Comparison of ENCODE assay signal across 17 cellular contexts in the genomic region with DNA sequence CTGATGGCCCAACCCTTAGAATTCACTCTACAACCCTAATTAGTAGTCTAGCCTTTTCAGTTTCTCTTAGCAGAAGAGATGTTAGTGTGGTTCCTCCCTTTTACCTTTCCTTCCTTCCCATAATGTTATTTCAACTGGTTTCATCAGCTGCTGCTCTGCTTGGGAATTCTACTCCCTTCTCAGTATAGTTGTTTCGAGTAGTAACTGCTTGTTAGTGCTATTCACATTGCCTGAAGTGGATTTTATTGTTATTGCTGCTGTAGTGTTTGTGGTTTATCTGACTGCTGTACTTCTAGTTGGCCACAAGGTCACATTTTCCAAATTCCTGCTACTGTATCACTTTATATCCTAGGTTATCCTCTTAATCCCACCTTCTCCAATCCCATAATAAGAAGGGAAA. TPM values are rescaled to one million over a fixed set of nuclear protein-coding genes. Genes with fewer than 3 reads are reported as not detected.
DNase-seq lines count a peak whose midpoint lies in the region; ATAC-seq and TF ChIP-seq lines count a peak whose summit lies in the region.
"Had no signal": no experiment of that assay in that cellular context is flagged by ENCODE, and none has a peak within 500 bp of the region (broad histone marks: within the 10 kb centered on the region; RNA-seq: fewer than 3 reads in every experiment).

No MANE protein-coding gene starts in this region.

- H3K27ac ChIP-seq in mesenchymal stem cell (ENCODE audit: low read length, poor library complexity, severe bottlenecking) = no peak overlapping the region
- H3K27ac ChIP-seq: dorsolateral prefrontal cortex, gastrocnemius medialis, KMS-11, VCaP had no signal

- H3K27me3 ChIP-seq in mesenchymal stem cell (ENCODE audit: control insufficient read depth in 1 of 2, insufficient read depth in 1 of 2, low read length in 2 of 2) (no peaks in the 10 kb centered on the region), H7 (ENCODE audit: control insufficient read depth, insufficient read depth, low read length) (no peaks in the 10 kb centered on the region)
- H3K27me3 ChIP-seq: dorsolateral prefrontal cortex, gastrocnemius medialis had no signal

- H3K36me3 ChIP-seq in mesenchymal stem cell (ENCODE audit: control insufficient read depth in 1 of 2, insufficient read depth in 2 of 2, low read depth in 1 of 2, low read length in 2 of 2) (no peaks in the 10 kb centered on the region), H7 (replicated peaks; ENCODE audit: control insufficient read depth, insufficient read depth, low read length) (no peaks in the 10 kb centered on the region)
- H3K36me3 ChIP-seq: gastrocnemius medialis had no signal

- H3K4ac ChIP-seq in mesenchymal stem cell (ENCODE audit: low read depth in 1 of 2, low read length in 2 of 2) = no peak overlapping the region

- no peak overlapping the region for H2BK5ac ChIP-seq in mesenchymal stem cell (ENCODE audit: low read depth, low read length, poor library complexity, severe bottlenecking)

- no peak overlapping the region for H2BK12ac ChIP-seq in mesenchymal stem cell (ENCODE audit: low read length in 2 of 2)

- no peaks in the 10 kb centered on the region for H3K9me3 ChIP-seq in mesenchymal stem cell (ENCODE audit: control insufficient read depth, low read length)
- H3K9me3 ChIP-seq: gastrocnemius medialis had no signal

- no peak overlapping the region for H4K91ac ChIP-seq in mesenchymal stem cell (ENCODE audit: low read length)

- H3K4me3 ChIP-seq in astrocyte of the spinal cord (ENCODE audit: low read depth, low read length) = no peak overlapping the region
- no peak overlapping the region for H3K4me3 ChIP-seq in mesenchymal stem cell (ENCODE audit: insufficient read depth in 1 of 2, low read depth in 1 of 2, low read length in 2 of 2)
- H3K4me3 ChIP-seq in H7 (ENCODE audit: insufficient read depth, low read depth, low read length) = no peak overlapping the region
- H3K4me3 ChIP-seq: dorsolateral prefrontal cortex, gastrocnemius medialis had no signal

- H3K79me1 ChIP-seq in mesenchymal stem cell (replicated peaks; ENCODE audit: low read length, poor library complexity, severe bottlenecking) = no peaks in the 10 kb centered on the region

- H3K23ac ChIP-seq in mesenchymal stem cell (ENCODE audit: low read length in 2 of 2) = no peak overlapping the region

- H4K8ac ChIP-seq in mesenchymal stem cell (ENCODE audit: low read length) = no peak overlapping the region

- no peak overlapping the region for H2BK120ac ChIP-seq in mesenchymal stem cell (ENCODE audit: low read depth, low read length)

- H3K18ac ChIP-seq in mesenchymal stem cell (ENCODE audit: low read depth in 1 of 2, low read length in 2 of 2) = no peak overlapping the region

- H3K9ac ChIP-seq in mesenchymal stem cell (ENCODE audit: low read length) = no peak overlapping the region
- H3K9ac ChIP-seq: KMS-11 had no signal

- peak; percentile 10 for DNase-seq in AG20443 (ENCODE audit: low spot score)
- peak; percentile 10 for DNase-seq in LoVo (ENCODE audit: low spot score)
- peak; percentile 38 for DNase-seq in astrocyte of the spinal cord (ENCODE audit: low read depth, low spot score)
- peak; percentile 39 for DNase-seq in mesenchymal stem cell
- no peak for DNase-seq in H7
- no peak for DNase-seq in cerebellum (ENCODE audit: low spot score)
- DNase-seq: activated naive CD8-positive, alpha-beta T cell treated with anti-CD3 and anti-CD28 coated beads for 36 hours; C1 segment of cervical spinal cord; DMS79 treated with DMSO at 0.1 percent for 48 hours; dorsolateral prefrontal cortex; gastrocnemius medialis; NCI-H2081 treated with DMSO at 0.1 percent for 48 hours; stimulated activated CD4-positive, alpha-beta T cell treated with anti-CD3 and anti-CD28 coated beads, Interleukin-2, amount 100 ng/mL, for 48 hours had no signal

- no peak overlapping the region for H2AFZ ChIP-seq in mesenchymal stem cell (ENCODE audit: low read depth, low read length)

- no peak for TF ChIP-seq CTCF in astrocyte of the spinal cord (IDR thresholded peaks at IDR 0.05; ENCODE audit: low read depth, low read length)

- ATAC-seq in GM18520 (IDR thresholded peaks at IDR 0.05; ENCODE audit: unreplicated experiment) (no peak), GM21723 (IDR thresholded peaks at IDR 0.05; ENCODE audit: unreplicated experiment) (no peak)
- ATAC-seq: gastrocnemius medialis had no signal

- no peak overlapping the region for H3K14ac ChIP-seq in mesenchymal stem cell (ENCODE audit: low read length in 2 of 2)

- no peak overlapping the region for H2BK15ac ChIP-seq in mesenchymal stem cell (ENCODE audit: low read depth, poor library complexity, severe bottlenecking)

- WGBS in mesenchymal stem cell = 67% methylated on average over 1 of the region's 1 CpG

- no peaks in the 10 kb centered on the region for H3K4me1 ChIP-seq in mesenchymal stem cell (ENCODE audit: control insufficient read depth, insufficient read depth, low read depth, low read length)
- H3K4me1 ChIP-seq: gastrocnemius medialis had no signal

- H3K4me2 ChIP-seq in mesenchymal stem cell (ENCODE audit: low read length, poor library complexity, severe bottlenecking) = no peak overlapping the region
- H3K4me2 ChIP-seq: KMS-11 had no signal

- in situ Hi-C loops in astrocyte of the spinal cord (cut with HindIII; ENCODE audit: low sequenced_read_pairs) = no loop called here

- no peak overlapping the region for H2AK5ac ChIP-seq in mesenchymal stem cell (ENCODE audit: low read length, severe bottlenecking)

RNA-seq across cellular contexts. Expression of a gene that starts 29.7 kb away (rescaled TPM):
- 65.4 TPM for polyA plus RNA-seq in mesenchymal stem cell (2013, experiment 1 of 2)
- 68.3 TPM for polyA plus RNA-seq in mesenchymal stem cell (2013, experiment 2 of 2)
- total RNA-seq in H7 (2014; rRNA removed; shearing (Covaris generic)) = 34.5 and 46.4 TPM in 2 replicates
- total RNA-seq in cerebellum = 25.9 TPM

Comparison
In these comparisons a context has a peak if more than half of its experiments do, and no peak if none do; other contexts are left out.
1. DNase-seq: peak in AG20443 (single experiment), LoVo (single experiment), astrocyte of the spinal cord (single experiment) and mesenchymal stem cell (single experiment); none in H7 (single experiment) and cerebellum (single experiment).